16 cellular contexts compared by ENCODE assay signal in the genomic region with DNA sequence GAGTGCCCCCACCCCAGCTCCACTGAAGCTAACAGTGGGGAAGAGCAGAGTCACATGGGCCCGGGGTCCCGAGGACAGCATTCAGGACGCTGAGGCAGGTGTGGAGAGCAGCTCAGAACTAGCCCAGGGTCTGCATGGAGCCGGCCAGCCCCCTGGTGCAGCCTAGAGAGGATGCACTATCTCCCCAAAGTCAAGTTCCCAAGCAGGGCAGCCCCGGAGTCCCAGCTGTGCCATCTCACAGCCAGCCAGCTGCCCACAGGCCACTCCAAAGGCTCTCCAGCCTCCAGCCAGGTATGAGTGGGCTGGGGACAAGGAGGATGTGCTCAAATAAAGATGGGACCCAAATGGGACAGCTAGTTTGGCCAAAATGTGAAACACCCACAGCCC. TPM values are rescaled to one million over a fixed set of nuclear protein-coding genes. Genes with fewer than 3 reads are reported as not detected.
DNase-seq lines count a peak whose midpoint lies in the region; ATAC-seq and TF ChIP-seq lines count a peak whose summit lies in the region.
"Had no signal": no experiment of that assay in that cellular context is flagged by ENCODE, and none has a peak within 500 bp of the region (broad histone marks: within the 10 kb centered on the region; RNA-seq: fewer than 3 reads in every experiment).

No MANE protein-coding gene starts in this region.

- no peaks in the 10 kb centered on the region for H3K9me3 ChIP-seq in Caco-2
- H3K9me3 ChIP-seq in RWPE2 (ENCODE audit: severe bottlenecking), result no peaks in the 10 kb centered on the region
- H3K9me3 ChIP-seq in stomach smooth muscle (ENCODE audit: control insufficient read depth in 2 of 2, low read length in 2 of 2), result no peaks in the 10 kb centered on the region
- H3K9me3 ChIP-seq in effector memory CD4-positive, alpha-beta T cell (ENCODE audit: control insufficient read depth, low read length), result no peaks in the 10 kb centered on the region

- H3K27me3 Mint-ChIP-seq in Caco-2 (ENCODE audit: insufficient read depth, unreplicated experiment) (no peaks in the 10 kb centered on the region), glutamatergic neuron (ENCODE audit: unreplicated experiment) (peaks cover 24% of the 10 kb centered on the region)
- H3K27me3 Mint-ChIP-seq: progenitor cell of endocrine pancreas, type B pancreatic cell had no signal

- no peak overlapping the region for H3K4me3 ChIP-seq in Caco-2 (ENCODE audit: low read depth, low read length)
- no peak overlapping the region for H3K4me3 ChIP-seq in RWPE2 (ENCODE audit: severe bottlenecking)
- H3K4me3 ChIP-seq in stomach smooth muscle (ENCODE audit: low read length in 2 of 2), result no peak overlapping the region
- H3K4me3 ChIP-seq in effector memory CD4-positive, alpha-beta T cell (ENCODE audit: insufficient read depth, low read depth, low read length, poor library complexity, severe bottlenecking), result no peak overlapping the region

- H3K27ac Mint-ChIP-seq in Caco-2 (ENCODE audit: unreplicated experiment) (peak overlapping the region; percentile 57), glutamatergic neuron (ENCODE audit: unreplicated experiment) (peak overlapping the region; percentile 91)
- H3K27ac Mint-ChIP-seq: type B pancreatic cell had no signal

- CTCF ChIA-PET in Caco-2 (lab: Charles Lee), result no interaction called here

- peaks cover 6% of the 10 kb centered on the region for H3K4me1 Mint-ChIP-seq in Caco-2 (ENCODE audit: low read depth, unreplicated experiment)
- H3K4me1 Mint-ChIP-seq in glutamatergic neuron (ENCODE audit: low read depth, unreplicated experiment), result peaks cover 20% of the 10 kb centered on the region

- H3K4me3 Mint-ChIP-seq in Caco-2 (ENCODE audit: unreplicated experiment) (no peak overlapping the region), glutamatergic neuron (ENCODE audit: unreplicated experiment) (no peak overlapping the region)
- H3K4me3 Mint-ChIP-seq: type B pancreatic cell had no signal

- no TSS peak for BruUV-seq in Caco-2 (replicated peaks; lab: Mats Ljungman, UMichigan)

- H3K36me3 ChIP-seq in Caco-2 (ENCODE audit: control insufficient read depth, insufficient read depth, low read length) (peaks cover 13% of the 10 kb centered on the region), RWPE2 (ENCODE audit: low read depth) (peaks cover 12% of the 10 kb centered on the region), stomach smooth muscle (ENCODE audit: control insufficient read depth in 2 of 2, insufficient read depth in 2 of 2, low read length in 2 of 2) (peaks cover 16 to 21% of the 10 kb centered on the region in 2 donors)
- H3K36me3 ChIP-seq in effector memory CD4-positive, alpha-beta T cell (ENCODE audit: control insufficient read depth, insufficient read depth, low read length), result peaks cover 65% of the 10 kb centered on the region

- DNase-seq in Caco-2 (no peak), RWPE2 (ENCODE audit: low spot score) (no peak), glutamatergic neuron (no peak), DMS79 treated with DMSO at 0.1 percent for 48 hours (lab: John Stamatoyannopoulos, UW) (no peak), left colon (no peak)
- DNase-seq in effector memory CD4-positive, alpha-beta T cell, result no peak
- DNase-seq: effector CD8-positive, alpha-beta T cell; GOT3; NCI-H1694; NCI-H526; T-helper 2 cell had no signal

- H3K27me3 ChIP-seq in Caco-2 (replicated peaks; ENCODE audit: control insufficient read depth, insufficient read depth, low read length), result no peaks in the 10 kb centered on the region
- no peaks in the 10 kb centered on the region for H3K27me3 ChIP-seq in RWPE2 (ENCODE audit: insufficient read depth, poor library complexity, severe bottlenecking)
- no peaks in the 10 kb centered on the region for H3K27me3 ChIP-seq in stomach smooth muscle (ENCODE audit: control insufficient read depth in 1 of 2, insufficient read depth in 2 of 2, low read length in 2 of 2)
- H3K27me3 ChIP-seq in effector memory CD4-positive, alpha-beta T cell (replicated peaks; ENCODE audit: control insufficient read depth, insufficient read depth, low read length, poor library complexity, severe bottlenecking), result no peaks in the 10 kb centered on the region

- POLR2A ChIA-PET in Caco-2 (lab: Charles Lee), result no interaction called here

- H3K4me1 ChIP-seq in Caco-2 (peaks cover 24% of the 10 kb centered on the region), RWPE2 (ENCODE audit: insufficient read depth, poor library complexity, severe bottlenecking) (peaks cover 11% of the 10 kb centered on the region), stomach smooth muscle (ENCODE audit: control insufficient read depth, insufficient read depth, low read length) (peaks cover 24% of the 10 kb centered on the region)
- H3K4me1 ChIP-seq in effector memory CD4-positive, alpha-beta T cell (ENCODE audit: control insufficient read depth, insufficient read depth, low read length, poor library complexity, severe bottlenecking), result no peaks in the 10 kb centered on the region

- H3K27ac ChIP-seq in RWPE2 (ENCODE audit: poor library complexity, severe bottlenecking) (peak overlapping the region; percentile 78), stomach smooth muscle (ENCODE audit: low read length) (peak overlapping the region; percentile 18)
- H3K27ac ChIP-seq in effector memory CD4-positive, alpha-beta T cell (ENCODE audit: insufficient read depth, low read length, poor library complexity, severe bottlenecking), result no peak overlapping the region
- H3K27ac ChIP-seq: KMS-11 had no signal

- no peaks in the 10 kb centered on the region for H3K9me3 Mint-ChIP-seq in Caco-2 (ENCODE audit: unreplicated experiment)
- H3K9me3 Mint-ChIP-seq in glutamatergic neuron (ENCODE audit: unreplicated experiment), result peaks cover 15% of the 10 kb centered on the region
- H3K9me3 Mint-ChIP-seq: activated T-helper 2 cell treated with anti-CD3 and anti-CD28 coated beads, Interferon-gamma antibody, Interleukin-2, Interleukin-4, amounts not matched to agents 10 μg/mL and 5 μg/mL and 100 μg/mL, durations not matched to agents 14 hours and 24 hours and 36 hours; type B pancreatic cell had no signal

- H3K36me3 Mint-ChIP-seq in Caco-2 (ENCODE audit: insufficient read depth, unreplicated experiment), result peaks cover 72% of the 10 kb centered on the region
- no peaks in the 10 kb centered on the region for H3K36me3 Mint-ChIP-seq in glutamatergic neuron (ENCODE audit: unreplicated experiment)

- ATAC-seq in RWPE2 (ENCODE audit: low read depth) (no peak), left colon (no peak)

- intact Hi-C loops in Caco-2 (cut with micrococcal nuclease; ENCODE audit: unreplicated experiment), result loop anchor here (5.0 kb wide), 1 partner anchor 91 kb away; no protein-coding TSS in a partner anchor
- intact Hi-C loops in left colon (cut with DNase I, micrococcal nuclease), result no loop called here

- no peak for TF ChIP-seq CTCF in Caco-2 (IDR thresholded peaks at IDR 0.05; ENCODE audit: insufficient read depth in 1 of 2, low read depth in 1 of 2, low read length in 1 of 2, severe bottlenecking in 1 of 2, unreplicated experiment in 1 of 2)
- TF ChIP-seq CTCF in RWPE2 (IDR thresholded peaks at IDR 0.05; ENCODE audit: poor library complexity, severe bottlenecking), result no peak
- TF ChIP-seq CTCF in glutamatergic neuron (IDR thresholded peaks at IDR 0.05; ENCODE audit: partially characterized antibody, unreplicated experiment), result no peak

- H3K9ac ChIP-seq in stomach smooth muscle (ENCODE audit: low read length in 2 of 2), result no peak overlapping the region
- H3K9ac ChIP-seq: KMS-11 had no signal

RNA-seq across cellular contexts. Expression of a gene that starts 41.0 kb away (rescaled TPM):
- total RNA-seq in Caco-2 (2022) (198 and 205 TPM in 2 replicates), glutamatergic neuron (ENCODE audit: unreplicated experiment) (176 TPM), left colon (10 to 100 TPM; 34.3 to 37.2 TPM)
